8 cellular contexts compared by ENCODE assay signal in genomic region chr6:44268095-44268628, GRCh38. TPM values are rescaled to one million over a fixed set of nuclear protein-coding genes. Genes with fewer than 3 reads are reported as not detected.
DNase-seq lines count a peak whose midpoint lies in the region; ATAC-seq and TF ChIP-seq lines count a peak whose summit lies in the region.

No MANE protein-coding gene starts in this region.

- no peaks in the 10 kb centered on the region for H3K9me3 ChIP-seq in heart left ventricle
- H3K9me3 ChIP-seq in right cardiac atrium (ENCODE audit: control insufficient read depth, low read length): no peaks in the 10 kb centered on the region

- no peaks in the 10 kb centered on the region for H3K36me3 ChIP-seq in heart left ventricle

- H3K4me3 ChIP-seq in heart left ventricle: no peak overlapping the region
- H3K4me3 ChIP-seq in right cardiac atrium (ENCODE audit: low read length): no peak overlapping the region

- 28 to 38% (median 33%) methylated on average over 5 of the region's 5 CpGs for WGBS in heart left ventricle, 4 donors
- WGBS in right cardiac atrium: 18% methylated on average over 5 of the region's 5 CpGs

- H3K4me1 ChIP-seq in heart left ventricle: peaks cover 0 to 36% (median 17%) of the 10 kb centered on the region in 12 donors
- H3K4me1 ChIP-seq in right cardiac atrium (ENCODE audit: control insufficient read depth, insufficient read depth, low read length): peaks cover 12% of the 10 kb centered on the region

- H3K27ac ChIP-seq in heart left ventricle (no peak overlapping the region), right cardiac atrium (ENCODE audit: low read length) (no peak overlapping the region)

- peak overlapping the region in 4 of 8 donors; percentile 25 to 73 (median 43) for H3K4me3 Mint-ChIP-seq in naive B cell

- peaks cover 21 to 38% (median 31%) of the 10 kb centered on the region in 3 donors for H3K27me3 Mint-ChIP-seq in naive B cell

- ATAC-seq in heart left ventricle: no peak
- ATAC-seq in right cardiac atrium: no peak
- ATAC-seq in naive B cell (ENCODE audit: low read depth in 2 of 2): no peak
- no peak for ATAC-seq in GM21529 (IDR thresholded peaks at IDR 0.05; ENCODE audit: unreplicated experiment)
- no peak for ATAC-seq in sciatic nerve

- peaks cover 42 to 54% (median 54%) of the 10 kb centered on the region in 3 donors for H3K4me1 Mint-ChIP-seq in naive B cell

- no peak for TF ChIP-seq POLR2A in heart left ventricle (IDR thresholded peaks at IDR 0.05)

- peaks cover 5 to 10% of the 10 kb centered on the region in 2 donors for H3K36me3 Mint-ChIP-seq in naive B cell

- intact Hi-C loops in heart left ventricle (cut with DNase I) (loop anchor here (1.0 to 10.0 kb wide), 8 partner anchors 34 to 187 kb away; partner anchors contain the start of gene AARS2 (in 1 of the 10)), right cardiac atrium (cut with DNase I) (loop anchor here in 2 of 4 donors (1.0 to 5.0 kb wide), 2 partner anchors 69 to 70 kb away; no protein-coding TSS in a partner anchor), sciatic nerve (cut with DNase I) (loop anchor here (5.0 kb wide), 1 partner anchor 1596 kb away; no protein-coding TSS in a partner anchor)

- no peaks in the 10 kb centered on the region for H3K9me3 Mint-ChIP-seq in naive B cell

- H3K27me3 ChIP-seq in heart left ventricle (peaks cover 5 to 43% (median 30%) of the 10 kb centered on the region in 9 donors), right cardiac atrium (ENCODE audit: control insufficient read depth, insufficient read depth) (no peaks in the 10 kb centered on the region)

- peak overlapping the region in 5 of 6 donors; percentile 13 to 100 (median 88) for H3K27ac Mint-ChIP-seq in naive B cell

- TF ChIP-seq CTCF in heart left ventricle (IDR thresholded peaks at IDR 0.05): peak; percentile 77 to 95 (median 88)

- DNase-seq in heart left ventricle: no peak
- no peak for DNase-seq in right cardiac atrium
- peak; percentile 52 for DNase-seq in NCI-H187 treated with DMSO at 0.1 percent for 48 hours (lab: John Stamatoyannopoulos, UW)
- DNase-seq in activated CD4-positive, CD25-positive, alpha-beta regulatory T cell treated with anti-CD3 and anti-CD28 coated beads, Interleukin-2, amount 50 U/mL, for 72 hours: peak; percentile 69
- DNase-seq in effector CD4-positive, alpha-beta T cell: peak; percentile 56
- peak; percentile 60 for DNase-seq in naive B cell
- no peak for DNase-seq in sciatic nerve (ENCODE audit: low spot score)

RNA-seq across cellular contexts. Expression of gene TMEM151B, which starts 2.1 kb away (rescaled TPM):
- 1 to 10 TPM in 1 of 9 donors, under 1 TPM in 4, not detected in 4; 0.21 to 5.3 (median 0.45) TPM for total RNA-seq in heart left ventricle
- 1 to 10 TPM in 1 of 2 donors, under 1 TPM in 1; 0.37 to 1.4 TPM for polyA plus RNA-seq in heart left ventricle
- 1 to 10 TPM in 1 of 4 donors, under 1 TPM in 1, not detected in 2; 0.26 to 1.1 TPM for total RNA-seq in right cardiac atrium
- polyA plus RNA-seq in right cardiac atrium: 0.88 TPM
- not detected for polyA plus RNA-seq in naive B cell (ENCODE audit: low read depth in 6 of 6)
- not detected for total RNA-seq in sciatic nerve

RNA-seq across cellular contexts. Expression of gene NFKBIE, which starts 2.8 kb away (rescaled TPM):
- total RNA-seq in heart left ventricle (10 to 100 TPM in 1 of 9 donors, 1 to 10 TPM in 8; 2.5 to 13.1 (median 3.8) TPM), right cardiac atrium (1 to 10 TPM; 3.7 to 5.5 (median 4.3) TPM), sciatic nerve (9.1 TPM)
- polyA plus RNA-seq in heart left ventricle (1 to 10 TPM; 4.0 to 5.8 TPM), right cardiac atrium (2.6 TPM), naive B cell (ENCODE audit: low read depth in 6 of 6) (10 to 100 TPM; 22.1 to 30.8 (median 27.9) TPM)

RNA-seq across cellular contexts. Expression of gene SLC35B2, which starts 10.8 kb away (rescaled TPM):
- total RNA-seq in heart left ventricle (10 to 100 TPM; 18.1 to 35.6 (median 26.4) TPM), right cardiac atrium (10 to 100 TPM; 21.0 to 25.2 (median 23.0) TPM), sciatic nerve (26.8 TPM)
- polyA plus RNA-seq in heart left ventricle (10 to 100 TPM; 10.2 to 36.7 TPM), right cardiac atrium (15.8 TPM), naive B cell (ENCODE audit: low read depth in 6 of 6) (10 to 100 TPM; 24.2 to 38.6 (median 27.2) TPM)

RNA-seq across cellular contexts. Expression of gene HSP90AB1, which starts 21.3 kb away (rescaled TPM):
- total RNA-seq in heart left ventricle: 1,000 to 10,000 TPM in 2 of 9 donors, 100 to 1,000 TPM in 7; 725 to 1,040 (median 857) TPM
- polyA plus RNA-seq in heart left ventricle: 100 to 1,000 TPM; 375 to 959 TPM
- total RNA-seq in right cardiac atrium: 100 to 1,000 TPM; 677 to 993 (median 871) TPM
- polyA plus RNA-seq in right cardiac atrium: 586 TPM
- polyA plus RNA-seq in naive B cell (ENCODE audit: low read depth in 6 of 6): 100 to 1,000 TPM; 420 to 486 (median 447) TPM
- 470 TPM for total RNA-seq in sciatic nerve

RNA-seq across cellular contexts. Expression of gene SLC29A1, which starts 44.8 kb away (rescaled TPM):
- total RNA-seq in heart left ventricle (100 to 1,000 TPM in 8 of 9 donors, 10 to 100 TPM in 1; 94.9 to 319 (median 136) TPM), right cardiac atrium (100 to 1,000 TPM; 129 to 177 (median 144) TPM), sciatic nerve (71.7 TPM)
- polyA plus RNA-seq in heart left ventricle (10 to 100 TPM; 48.0 to 77.5 TPM), right cardiac atrium (63.2 TPM), naive B cell (ENCODE audit: low read depth in 6 of 6) (1 to 10 TPM in 3 of 6 donors, under 1 TPM in 3; 0.15 to 3.1 (median 0.99) TPM)

Comparison
In these comparisons a context has a peak if more than half of its experiments do, and no peak if none do; other contexts are left out.
1. DNase-seq: peak in NCI-H187 treated with DMSO at 0.1 percent for 48 hours (single experiment), activated CD4-positive, CD25-positive, alpha-beta regulatory T cell treated with anti-CD3 and anti-CD28 coated beads, Interleukin-2, amount 50 U/mL, for 72 hours (single experiment), effector CD4-positive, alpha-beta T cell (single experiment) and naive B cell (single experiment); none in heart left ventricle (0 of 5), right cardiac atrium (0 of 3) and sciatic nerve (single experiment).